In genomic region chr16:21053595-21053994, GRCh38 we compare ENCODE assay signal across 2 cellular contexts.
A peak's percentile ranks its signal among the peaks of the same experiment; 100 is the strongest.
TF ChIP-seq lines count a peak whose summit lies in the region.

No MANE protein-coding gene starts in this region.

TF ChIP-seq in HEK293, 187 proteins besides CTCF, POLR2A, EP300 and RAD21:
- TF ChIP-seq PRDM2 (tag by site-specific recombination; IDR thresholded peaks at IDR 0.05; ENCODE audit: borderline replicate concordance) (no peak), ZFHX2 (tag by site-specific recombination; conservative IDR thresholded peaks at IDR 0.05) (peak; percentile 54), ZNF513 (tag by site-specific recombination; IDR thresholded peaks at IDR 0.05) (0 out of 2 replicates have a peak, but pooled peaks have one; percentile 35), EGR2 (tag by site-specific recombination; IDR thresholded peaks at IDR 0.05; ENCODE audit: low read depth) (peak; percentile 76), ZNF555 (tag by site-specific recombination; conservative IDR thresholded peaks at IDR 0.05) (no peak)

TF ChIP-seq in neural cell, 6 proteins besides CTCF, POLR2A, EP300 and RAD21 (continued from another document):
- no peak for TF ChIP-seq MXI1 (conservative IDR thresholded peaks at IDR 0.05; ENCODE audit: poor library complexity, severe bottlenecking)
- TF ChIP-seq SMC3 (conservative IDR thresholded peaks at IDR 0.05; ENCODE audit: poor library complexity), result no peak
- TF ChIP-seq TAF1 (IDR thresholded peaks at IDR 0.05; ENCODE audit: low read depth), result no peak
- no peak for TF ChIP-seq EZH2 (IDR thresholded peaks at IDR 0.05; ENCODE audit: borderline replicate concordance, insufficient read depth, low read length, poor library complexity, severe bottlenecking)
- no peak for TF ChIP-seq POLR2AphosphoS5 (IDR thresholded peaks at IDR 0.05)
